Comparison of ENCODE assay signal across 8 cellular contexts in the genomic region with DNA sequence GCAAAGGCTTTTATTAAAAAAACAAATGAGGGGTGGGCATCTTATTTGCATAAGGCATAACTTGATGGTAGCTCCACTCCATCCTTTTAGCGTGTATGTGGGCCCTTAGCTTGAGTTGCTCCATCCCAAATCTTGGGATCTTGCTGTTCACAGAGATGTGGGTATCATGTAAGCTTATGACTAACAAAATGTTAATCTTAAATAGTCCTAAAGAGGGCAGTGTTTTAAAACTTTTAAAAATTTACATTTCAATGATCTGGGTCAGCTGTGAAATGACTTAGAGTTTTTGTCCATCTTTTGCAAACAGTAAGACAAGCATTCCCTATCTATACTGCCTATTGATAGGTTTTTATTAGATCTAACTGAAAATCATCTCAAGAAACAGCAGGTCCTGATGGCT.
DNase-seq lines count a peak whose midpoint lies in the region; ATAC-seq lines count a peak whose summit lies in the region.

No MANE protein-coding gene starts in this region.

- ATAC-seq in GM21576 (IDR thresholded peaks at IDR 0.05; ENCODE audit: unreplicated experiment) = peak; percentile 51

- intact Hi-C loops in posterior vena cava (cut with DNase I) = no loop called here

- DNase-seq in CD1c-positive myeloid dendritic cell (ENCODE audit: extremely low spot score) (peak; percentile 2), NCI-H748 treated with DMSO at 0.1 percent for 48 hours (lab: John Stamatoyannopoulos, UW) (peak; percentile 0), globus pallidus (ENCODE audit: low spot score) (peak; percentile 26), SHP77 treated with DMSO at 0.1 percent for 48 hours (lab: John Stamatoyannopoulos, UW) (no peak), putamen (ENCODE audit: low spot score) (no peak), T1000 (lab: John Stamatoyannopoulos, UW) (no peak), posterior vena cava (ENCODE audit: low spot score) (no peak)

Comparison
In these comparisons a context has a peak if more than half of its experiments do, and no peak if none do; other contexts are left out.
1. DNase-seq: peak in CD1c-positive myeloid dendritic cell (single experiment), NCI-H748 treated with DMSO at 0.1 percent for 48 hours (single experiment) and globus pallidus (single experiment); none in SHP77 treated with DMSO at 0.1 percent for 48 hours (single experiment), putamen (single experiment), T1000 (single experiment) and posterior vena cava (single experiment).